1 cellular context compared by ENCODE assay signal in the genomic region with DNA sequence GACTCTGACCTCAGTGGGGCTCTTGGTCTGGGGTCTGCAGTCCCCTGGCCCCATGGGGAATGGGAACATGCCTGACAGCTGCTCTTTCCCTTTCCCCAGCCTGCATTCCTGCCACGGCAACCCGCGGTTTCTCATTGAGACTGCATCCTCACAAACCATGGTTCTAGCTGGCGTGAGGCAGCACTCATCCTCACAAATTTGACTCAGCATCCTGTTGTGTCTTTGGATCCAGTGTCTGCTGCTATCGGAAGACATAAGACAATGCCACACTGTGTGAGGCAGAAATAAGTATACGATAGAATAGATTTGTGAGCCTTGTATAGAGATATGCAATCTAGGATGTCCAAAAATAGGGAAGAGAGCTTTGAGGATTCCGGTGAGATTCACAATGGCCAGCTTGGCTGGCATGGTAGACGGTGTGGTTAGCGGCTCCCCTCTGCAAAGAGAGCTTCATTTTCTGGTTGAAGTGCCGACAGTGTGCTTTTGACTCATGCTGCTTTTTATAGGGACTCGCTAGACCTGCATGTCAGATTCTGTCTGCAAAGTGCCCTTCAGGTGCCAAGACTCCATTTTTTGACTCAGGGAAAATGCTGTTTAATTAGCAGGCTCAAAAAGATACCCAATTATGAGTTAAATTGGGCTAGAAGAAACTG.
TF ChIP-seq lines count a peak whose summit lies in the region.

No MANE protein-coding gene starts in this region.

TF ChIP-seq in GM23338, 12 proteins besides CTCF, POLR2A, EP300 and RAD21 (continued from another document):
- TF ChIP-seq STAT1 (IDR thresholded peaks at IDR 0.05; ENCODE audit: unreplicated experiment) (no peak), ZNF331 (CRISPR knock-in tag; IDR thresholded peaks at IDR 0.05; ENCODE audit: low read depth) (no peak), EZH2 (IDR thresholded peaks at IDR 0.05; ENCODE audit: low read depth, unreplicated experiment) (no peak), EZH2phosphoT487 (IDR thresholded peaks at IDR 0.05; ENCODE audit: unreplicated experiment) (no peak), CREB1 (CRISPR knock-in tag; IDR thresholded peaks at IDR 0.05; ENCODE audit: low read depth) (no peak), NANOG (IDR thresholded peaks at IDR 0.05; ENCODE audit: borderline replicate concordance) (no peak), POLR2AphosphoS5 (IDR thresholded peaks at IDR 0.05; ENCODE audit: low read depth) (no peak)
- TF ChIP-seq, protein P1, sequence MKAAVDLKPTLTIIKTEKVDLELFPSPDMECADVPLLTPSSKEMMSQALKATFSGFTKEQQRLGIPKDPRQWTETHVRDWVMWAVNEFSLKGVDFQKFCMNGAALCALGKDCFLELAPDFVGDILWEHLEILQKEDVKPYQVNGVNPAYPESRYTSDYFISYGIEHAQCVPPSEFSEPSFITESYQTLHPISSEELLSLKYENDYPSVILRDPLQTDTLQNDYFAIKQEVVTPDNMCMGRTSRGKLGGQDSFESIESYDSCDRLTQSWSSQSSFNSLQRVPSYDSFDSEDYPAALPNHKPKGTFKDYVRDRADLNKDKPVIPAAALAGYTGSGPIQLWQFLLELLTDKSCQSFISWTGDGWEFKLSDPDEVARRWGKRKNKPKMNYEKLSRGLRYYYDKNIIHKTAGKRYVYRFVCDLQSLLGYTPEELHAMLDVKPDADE (IDR thresholded peaks at IDR 0.05): no peak
